In genomic region chr12:105672576-105672975, GRCh38 we compare ENCODE assay signal across 16 cellular contexts.
DNase-seq lines count a peak whose midpoint lies in the region; ATAC-seq and TF ChIP-seq lines count a peak whose summit lies in the region.
"Had no signal": no experiment of that assay in that cellular context is flagged by ENCODE, and none has a peak within 500 bp of the region (broad histone marks: within the 10 kb centered on the region; RNA-seq: fewer than 3 reads in every experiment).

No MANE protein-coding gene starts in this region.

- 68 to 69% methylated on average over 5 to 7 of the region's 7 CpGs for WGBS in body of pancreas, 2 donors
- WGBS in tibial nerve, 2 donors = 25 to 32% methylated on average over 7 of the region's 7 CpGs

- H3K4me1 ChIP-seq in body of pancreas (peaks cover 16% of the 10 kb centered on the region), mucosa of rectum (ENCODE audit: control insufficient read depth in 2 of 2, insufficient read depth in 2 of 2, low read length in 2 of 2) (peaks cover 17 to 19% of the 10 kb centered on the region in 2 donors), tibial nerve (peaks cover 0 to 29% (median 6%) of the 10 kb centered on the region in 4 donors)

- intact Hi-C loops in body of pancreas (cut with DNase I) = no loop called here
- intact Hi-C loops in cardiac septum (cut with DNase I) = loop anchor here (10.0 kb wide), 1 partner anchor 88 kb away; no protein-coding TSS in a partner anchor

- H3K9me3 ChIP-seq in body of pancreas (no peaks in the 10 kb centered on the region), mucosa of rectum (ENCODE audit: control insufficient read depth in 2 of 2, low read length in 2 of 2) (no peaks in the 10 kb centered on the region), tibial nerve (no peaks in the 10 kb centered on the region)

- peak in 1 of 2 donors; percentile 29 for TF ChIP-seq EP300 in tibial nerve (IDR thresholded peaks at IDR 0.05)

- H3K4me3 Mint-ChIP-seq in activated T-cell treated with anti-CD3 and anti-CD28 coated beads, Interleukin-2, amount 50 U/mL, for 4 hours = no peak overlapping the region
- H3K4me3 Mint-ChIP-seq: activated CD4-positive, alpha-beta memory T cell treated with anti-CD3 and anti-CD28 coated beads, Interleukin-2, amount 10 ng/mL, durations not matched to agents 7 days and 5 days had no signal

- no peak overlapping the region for H3K9ac ChIP-seq in mucosa of rectum (ENCODE audit: low read depth in 1 of 2, low read length in 2 of 2)

- H3K36me3 ChIP-seq in body of pancreas (replicated peaks in 1 of 2; ENCODE audit: insufficient read depth in 1 of 2, low read depth in 2 of 2) = no peaks in the 10 kb centered on the region
- H3K36me3 ChIP-seq in mucosa of rectum (ENCODE audit: control insufficient read depth in 2 of 2, insufficient read depth in 2 of 2, low read length in 2 of 2) = no peaks in the 10 kb centered on the region
- no peaks in the 10 kb centered on the region for H3K36me3 ChIP-seq in tibial nerve

- no peak for TF ChIP-seq CTCF in body of pancreas (IDR thresholded peaks at IDR 0.05)
- no peak for TF ChIP-seq CTCF in tibial nerve (IDR thresholded peaks at IDR 0.05)

- TF ChIP-seq POLR2A in body of pancreas (IDR thresholded peaks at IDR 0.05) (no peak), tibial nerve (IDR thresholded peaks at IDR 0.05) (no peak)

- H3K4me3 ChIP-seq in body of pancreas = no peak overlapping the region
- no peak overlapping the region for H3K4me3 ChIP-seq in mucosa of rectum (ENCODE audit: low read length in 2 of 2)
- no peak overlapping the region for H3K4me3 ChIP-seq in tibial nerve

- ATAC-seq in body of pancreas (peak; percentile 43), HG02852 (IDR thresholded peaks at IDR 0.05; ENCODE audit: unreplicated experiment) (no peak)
- ATAC-seq in activated T-cell treated with anti-CD3 and anti-CD28 coated beads, Interleukin-2, amount 50 U/mL, for 4 hours = no peak

- peaks cover 2% of the 10 kb centered on the region for H3K27me3 Mint-ChIP-seq in activated T-cell treated with anti-CD3 and anti-CD28 coated beads, Interleukin-2, amount 50 U/mL, for 4 hours (ENCODE audit: low read depth)
- H3K27me3 Mint-ChIP-seq: activated CD4-positive, alpha-beta memory T cell treated with anti-CD3 and anti-CD28 coated beads, Interleukin-2, amount 10 ng/mL, durations not matched to agents 7 days and 5 days had no signal

- H3K36me3 Mint-ChIP-seq in activated T-cell treated with anti-CD3 and anti-CD28 coated beads, Interleukin-2, amount 50 U/mL, for 4 hours (ENCODE audit: insufficient read depth) = no peaks in the 10 kb centered on the region

- H3K27me3 ChIP-seq in body of pancreas (no peaks in the 10 kb centered on the region), mucosa of rectum (ENCODE audit: control insufficient read depth in 2 of 2, insufficient read depth in 2 of 2, low read length in 2 of 2) (no peaks in the 10 kb centered on the region), tibial nerve (no peaks in the 10 kb centered on the region)

- H3K27ac ChIP-seq in body of pancreas = no peak overlapping the region
- peak overlapping the region; percentile 13 to 20 for H3K27ac ChIP-seq in mucosa of rectum (ENCODE audit: low read depth in 2 of 2, low read length in 2 of 2)
- peak overlapping the region in 3 of 4 donors; percentile 52 to 80 (median 59) for H3K27ac ChIP-seq in tibial nerve

- no peaks in the 10 kb centered on the region for H3K9me3 Mint-ChIP-seq in activated T-cell treated with anti-CD3 and anti-CD28 coated beads, Interleukin-2, amount 50 U/mL, for 4 hours
- H3K9me3 Mint-ChIP-seq: activated CD4-positive, alpha-beta memory T cell treated with anti-CD3 and anti-CD28 coated beads, Interleukin-2, amount 10 ng/mL, durations not matched to agents 7 days and 5 days had no signal

- DNase-seq in body of pancreas (peak; percentile 4 to 45 (median 22)), cardiac septum (ENCODE audit: low spot score) (peak; percentile 86), tibial nerve (ENCODE audit: low spot score in 2 of 2) (peak; percentile 12 to 28), DMS53 treated with DMSO at 0.1 percent for 48 hours (lab: John Stamatoyannopoulos, UW; ENCODE audit: unreplicated experiment) (no peak), NCI-H2107 treated with DMSO at 0.1 percent for 48 hours (lab: John Stamatoyannopoulos, UW; ENCODE audit: unreplicated experiment) (no peak)
- no peak for DNase-seq in activated T-cell treated with anti-CD3 and anti-CD28 coated beads, Interleukin-2, amount 50 U/mL, for 4 hours
- DNase-seq: activated CD4-positive, alpha-beta memory T cell treated with anti-CD3 and anti-CD28 coated beads, Interleukin-2, amount 10 ng/mL, durations not matched to agents 7 days and 5 days; activated gamma-delta T cell treated with Interleukin-2 at 50 U/mL for 16 hours; C1 segment of cervical spinal cord; hippocampal formation; mesendoderm; NCI-H146; NCI-H69; RPMI8226 had no signal

- H3K4me1 Mint-ChIP-seq in activated T-cell treated with anti-CD3 and anti-CD28 coated beads, Interleukin-2, amount 50 U/mL, for 4 hours (ENCODE audit: low read depth) = no peaks in the 10 kb centered on the region
- H3K4me1 Mint-ChIP-seq: activated CD4-positive, alpha-beta memory T cell treated with anti-CD3 and anti-CD28 coated beads, Interleukin-2, amount 10 ng/mL, durations not matched to agents 7 days and 5 days had no signal

Comparison
In these comparisons a context has a peak if more than half of its experiments do, and no peak if none do; other contexts are left out.
1. DNase-seq: peak in body of pancreas (4 of 4), cardiac septum (single experiment) and tibial nerve (2 of 2); none in DMS53 treated with DMSO at 0.1 percent for 48 hours (single experiment), NCI-H2107 treated with DMSO at 0.1 percent for 48 hours (single experiment) and activated T-cell treated with anti-CD3 and anti-CD28 coated beads, Interleukin-2, amount 50 U/mL, for 4 hours (single experiment).
2. H3K27ac ChIP-seq: peak in mucosa of rectum (2 of 2) and tibial nerve (3 of 4); none in body of pancreas (0 of 4).